ENCODE assay signal across 10 cellular contexts in the genomic region with DNA sequence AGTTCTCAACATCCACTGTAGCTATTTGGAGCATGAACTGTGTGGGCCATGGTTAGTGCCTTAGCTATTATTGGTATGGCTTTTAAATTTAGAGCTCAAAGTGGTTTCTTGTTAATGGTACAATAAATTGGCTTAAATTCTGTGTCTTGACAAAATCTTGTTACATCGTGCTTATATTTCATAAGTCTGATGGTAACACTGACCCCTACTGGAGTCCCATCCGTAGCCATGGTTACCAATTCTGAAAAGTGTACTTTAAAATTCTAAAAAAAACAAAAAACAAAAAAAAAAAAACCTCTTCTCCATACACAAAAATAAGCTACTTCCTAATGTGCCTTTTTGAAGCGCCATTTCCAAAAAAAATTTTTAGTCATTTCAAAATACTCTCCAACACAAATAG. TPM values are rescaled to one million over a fixed set of nuclear protein-coding genes. Genes with fewer than 3 reads are reported as not detected.
DNase-seq lines count a peak whose midpoint lies in the region; ATAC-seq and TF ChIP-seq lines count a peak whose summit lies in the region.
"Had no signal": no experiment of that assay in that cellular context is flagged by ENCODE, and none has a peak within 500 bp of the region (broad histone marks: within the 10 kb centered on the region; RNA-seq: fewer than 3 reads in every experiment).

No MANE protein-coding gene starts in this region.

- peak; percentile 43 for TF ChIP-seq CTCF in HFF-Myc (IDR thresholded peaks at IDR 0.05; ENCODE audit: low read depth, low read length, missing control alignments)
- peak in 2 of 3 experiments; percentile 19 to 26 for TF ChIP-seq CTCF in ascending aorta (IDR thresholded peaks at IDR 0.05)

- intact Hi-C loops in ascending aorta (cut with DNase I) (no loop called here), Right ventricle myocardium inferior (cut with DNase I) (no loop called here)

- H3K4me1 ChIP-seq in ascending aorta = no peaks in the 10 kb centered on the region

- H3K9me3 ChIP-seq in ascending aorta = peaks cover 0 to 6% of the 10 kb centered on the region in 2 donors

- DNase-seq in CD1c-positive myeloid dendritic cell (ENCODE audit: extremely low spot score) (peak; percentile 23), HFF-Myc (ENCODE audit: extremely low read depth, low read depth) (no peak), ascending aorta (ENCODE audit: low spot score in 2 of 2) (no peak), lung microvascular endothelial cell (ENCODE audit: low read depth in 2 of 2) (peak; percentile 32 to 47), A172 (ENCODE audit: low spot score) (no peak), NCI-H146 treated with DMSO at 0.1 percent for 48 hours (lab: John Stamatoyannopoulos, UW; ENCODE audit: unreplicated experiment) (no peak), Right ventricle myocardium inferior (ENCODE audit: missing footprints) (no peak)
- DNase-seq: anterior cingulate cortex; NK-92 treated with Interleukin-12 subunit alpha and Interleukin-12 subunit beta, amount 100 ng/mL, for 24 hours had no signal

- no peak for ATAC-seq in HG03039 (IDR thresholded peaks at IDR 0.05; ENCODE audit: unreplicated experiment)
- ATAC-seq in Right ventricle myocardium inferior = no peak

- no peak overlapping the region for H3K4me3 ChIP-seq in HFF-Myc (replicated peaks; ENCODE audit: low read depth, low read length)
- H3K4me3 ChIP-seq in ascending aorta = no peak overlapping the region

- H3K36me3 ChIP-seq in ascending aorta = no peaks in the 10 kb centered on the region

- no peaks in the 10 kb centered on the region for H3K27me3 ChIP-seq in ascending aorta

- no peak overlapping the region for H3K27ac ChIP-seq in ascending aorta

RNA-seq across cellular contexts. Expression of a gene that starts 6.4 kb away (rescaled TPM):
- 141 TPM for total RNA-seq in ascending aorta
- 20.2 and 24.0 TPM in 2 replicates for total RNA-seq in lung microvascular endothelial cell
- total RNA-seq in A172 (2014; rRNA removed; shearing (Covaris generic)) = 114 and 150 TPM in 2 replicates
- 36.7 TPM for total RNA-seq in Right ventricle myocardium inferior

RNA-seq across cellular contexts. Expression of a gene that starts 7.6 kb away (rescaled TPM):
- total RNA-seq in ascending aorta (1.8 TPM), lung microvascular endothelial cell (under 0.01 TPM in 2 replicates), Right ventricle myocardium inferior (not detected)
- total RNA-seq in A172 (2014; rRNA removed; shearing (Covaris generic)) = 0.12 and 0.31 TPM in 2 replicates

RNA-seq across cellular contexts. Expression of a gene that starts 55.5 kb away (rescaled TPM):
- total RNA-seq in ascending aorta = 8.1 TPM
- total RNA-seq in lung microvascular endothelial cell = 224 and 350 TPM in 2 replicates
- 705 and 1,018 TPM in 2 replicates for total RNA-seq in A172 (2014; rRNA removed; shearing (Covaris generic))
- 2,249 TPM for total RNA-seq in Right ventricle myocardium inferior

Comparison
In these comparisons a context has a peak if more than half of its experiments do, and no peak if none do; other contexts are left out.
1. DNase-seq: peak in CD1c-positive myeloid dendritic cell (single experiment) and lung microvascular endothelial cell (2 of 2); none in HFF-Myc (single experiment), ascending aorta (0 of 2), A172 (single experiment), NCI-H146 treated with DMSO at 0.1 percent for 48 hours (single experiment) and Right ventricle myocardium inferior (single experiment).
2. RNA of a gene that starts 55.5 kb away (total RNA-seq): 2,249 TPM in Right ventricle myocardium inferior (single experiment), 705 to 1,018 TPM in A172 and 224 to 350 TPM in lung microvascular endothelial cell; 8.1 TPM in ascending aorta (single experiment); every median in the first group is over 10 times any median in the second.